In genomic region chr5:95861221-95861857, GRCh38 we compare ENCODE assay signal across 1 cellular context.
TF ChIP-seq lines count a peak whose summit lies in the region.

No MANE protein-coding gene starts in this region.

TF ChIP-seq in HepG2, 621 proteins besides CTCF, POLR2A, EP300 and RAD21 (continued from another document and continues in another):
- TF ChIP-seq TEAD3 (CRISPR knock-in tag; optimal IDR thresholded peaks at IDR 0.05; ENCODE audit: borderline replicate concordance), result peak; percentile 79
- TF ChIP-seq MZF1 (CRISPR knock-in tag; IDR thresholded peaks at IDR 0.05; ENCODE audit: borderline replicate concordance), result 0 out of 2 replicates have a peak, but pooled peaks have one; percentile 11
- peak; percentile 41; the same call in 1 of the 2 replicates for TF ChIP-seq MNT (IDR thresholded peaks at IDR 0.05)
- no peak for TF ChIP-seq ZNF646 (CRISPR knock-in tag; IDR thresholded peaks at IDR 0.05)
- TF ChIP-seq NPAS2 (CRISPR knock-in tag; IDR thresholded peaks at IDR 0.05; ENCODE audit: borderline replicate concordance), result no peak
- no peak for TF ChIP-seq ZNF430 (CRISPR knock-in tag; IDR thresholded peaks at IDR 0.05)
- peak; percentile 71; the same call in 1 of the 2 replicates for TF ChIP-seq DRAP1 (CRISPR knock-in tag; IDR thresholded peaks at IDR 0.05)
- peak in 1 of 2 experiments; percentile 47; a peak in 1 of 4 replicates for TF ChIP-seq KLF16 (CRISPR knock-in tag; IDR thresholded peaks at IDR 0.05)
- peak; percentile 93 for TF ChIP-seq GATAD2A (CRISPR knock-in tag; IDR thresholded peaks at IDR 0.05)
- TF ChIP-seq ZNF691 (CRISPR knock-in tag; IDR thresholded peaks at IDR 0.05; ENCODE audit: borderline replicate concordance, low read depth), result peak; percentile 48; the same call in 1 of the 2 replicates
- TF ChIP-seq SMAD3 (CRISPR knock-in tag; IDR thresholded peaks at IDR 0.05), result peak; percentile 87; the same call in 1 of the 2 replicates
- peak; percentile 58; the same call in 1 of the 2 replicates for TF ChIP-seq ATF2 (CRISPR knock-in tag; IDR thresholded peaks at IDR 0.05)
- no peak for TF ChIP-seq NR2F6 (IDR thresholded peaks at IDR 0.05)
- 0 out of 2 replicates have a peak, but pooled peaks have one; percentile 54 for TF ChIP-seq NR2F6 (CRISPR knock-in tag; IDR thresholded peaks at IDR 0.05)
- TF ChIP-seq TP53 (CRISPR knock-in tag; conservative IDR thresholded peaks at IDR 0.05), result 0 out of 2 replicates have a peak, but pooled peaks have one; percentile 27
- TF ChIP-seq ARID4A (CRISPR knock-in tag; IDR thresholded peaks at IDR 0.05; ENCODE audit: borderline replicate concordance), result peak; percentile 63; the same call in 1 of the 2 replicates
- peak; percentile 49; the same call in 1 of the 2 replicates for TF ChIP-seq KAT8 (CRISPR knock-in tag; IDR thresholded peaks at IDR 0.05)
- peak; percentile 64; the same call in 1 of the 2 replicates for TF ChIP-seq DNMT3B (CRISPR knock-in tag; conservative IDR thresholded peaks at IDR 0.05)
- no peak; the same call in 1 of the 2 replicates for TF ChIP-seq MYNN (CRISPR knock-in tag; IDR thresholded peaks at IDR 0.05; ENCODE audit: low read depth)
- TF ChIP-seq ZNF501 (CRISPR knock-in tag; IDR thresholded peaks at IDR 0.05), result peak; percentile 87
- TF ChIP-seq ZNF609 (CRISPR knock-in tag; IDR thresholded peaks at IDR 0.05; ENCODE audit: borderline replicate concordance), result peak; percentile 69; the same call in 1 of the 2 replicates
- TF ChIP-seq HMG20A (CRISPR knock-in tag; IDR thresholded peaks at IDR 0.05; ENCODE audit: borderline replicate concordance), result peak; percentile 65; the same call in 1 of the 2 replicates
- peak; percentile 64; the same call in 1 of the 2 replicates for TF ChIP-seq HMGXB3 (CRISPR knock-in tag; IDR thresholded peaks at IDR 0.05; ENCODE audit: borderline replicate concordance)
- 0 out of 2 replicates have a peak, but pooled peaks have one; percentile 56 for TF ChIP-seq ZNF724P (CRISPR knock-in tag; IDR thresholded peaks at IDR 0.05; ENCODE audit: borderline replicate concordance)
- TF ChIP-seq MIXL1 (CRISPR knock-in tag; IDR thresholded peaks at IDR 0.05), result peak; percentile 72
- peak; percentile 72 for TF ChIP-seq MEF2D (CRISPR knock-in tag; IDR thresholded peaks at IDR 0.05)
- TF ChIP-seq BCL6 (CRISPR knock-in tag; IDR thresholded peaks at IDR 0.05), result peak; percentile 54; the same call in 1 of the 2 replicates
- TF ChIP-seq KLF9 (CRISPR knock-in tag; IDR thresholded peaks at IDR 0.05; ENCODE audit: low read depth), result no peak
- no peak for TF ChIP-seq IKZF1 (IDR thresholded peaks at IDR 0.05)
